2 cellular contexts compared by ENCODE assay signal in the genomic region with DNA sequence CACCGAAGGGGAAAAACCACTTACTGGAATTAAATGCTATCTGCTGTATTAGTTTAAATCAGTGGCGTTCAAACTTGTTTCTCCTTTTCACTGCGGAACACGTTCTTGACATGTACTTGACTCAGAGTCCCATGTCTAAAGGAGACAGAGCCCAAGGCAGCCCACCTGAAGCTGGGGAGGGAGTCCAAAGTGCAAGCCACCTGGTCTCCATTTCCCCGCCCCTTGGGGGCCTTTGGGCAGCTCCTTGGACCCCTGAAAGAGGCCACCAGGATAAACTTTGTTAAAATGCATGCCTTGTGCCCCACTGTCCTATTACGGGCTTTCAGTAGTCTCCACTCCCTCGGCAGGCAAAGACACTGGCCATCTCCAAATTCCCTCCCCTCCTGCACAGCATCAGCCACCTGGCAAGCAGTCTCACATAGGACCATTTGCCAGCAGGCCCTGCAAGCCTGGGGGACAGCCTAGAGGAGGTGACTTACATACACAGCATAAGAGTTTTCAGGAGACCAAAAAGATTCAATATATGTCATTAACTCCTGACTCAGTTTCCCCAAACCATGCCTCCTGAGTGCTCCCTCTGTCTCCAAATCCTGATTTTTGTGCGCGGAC.
TF ChIP-seq lines count a peak whose summit lies in the region.

No MANE protein-coding gene starts in this region.

TF ChIP-seq in K562, 482 proteins besides CTCF, POLR2A, EP300 and RAD21:
- TF ChIP-seq NR2C1 (IDR thresholded peaks at IDR 0.05) (no peak), NR2C1 (tag; IDR thresholded peaks at IDR 0.05) (no peak), GABPB1 (CRISPR knock-in tag; IDR thresholded peaks at IDR 0.05) (no peak), ARHGAP35 (IDR thresholded peaks at IDR 0.05; ENCODE audit: partially characterized antibody) (no peak), ZNF165 (CRISPR knock-in tag; IDR thresholded peaks at IDR 0.05; ENCODE audit: borderline replicate concordance) (no peak), ZNF561 (CRISPR knock-in tag; conservative IDR thresholded peaks at IDR 0.05) (no peak), TCF7 (IDR thresholded peaks at IDR 0.05; ENCODE audit: borderline replicate concordance) (no peak), NONO (IDR thresholded peaks at IDR 0.05; ENCODE audit: low read depth in 2 of 2, low read length in 1 of 2) (no peak), ZNF184 (CRISPR knock-in tag; IDR thresholded peaks at IDR 0.05) (no peak), NCOA2 (IDR thresholded peaks at IDR 0.05; ENCODE audit: partially characterized antibody in 2 of 2) (no peak), NR2F6 (CRISPR knock-in tag; IDR thresholded peaks at IDR 0.05) (no peak), MYBL2 (IDR thresholded peaks at IDR 0.05; ENCODE audit: low read depth) (no peak), MYBL2 (CRISPR knock-in tag; IDR thresholded peaks at IDR 0.05; ENCODE audit: borderline replicate concordance) (no peak), MCM3 (IDR thresholded peaks at IDR 0.05) (no peak), SRSF9 (IDR thresholded peaks at IDR 0.05; ENCODE audit: borderline replicate concordance, low read depth, low read length) (no peak), BCOR (IDR thresholded peaks at IDR 0.05) (peak; percentile 72), RBM25 (IDR thresholded peaks at IDR 0.05; ENCODE audit: low read depth, low read length, severe bottlenecking) (peak; percentile 82), ZC3H4 (CRISPR knock-in tag; IDR thresholded peaks at IDR 0.05; ENCODE audit: borderline replicate concordance) (no peak), RCOR1 (IDR thresholded peaks at IDR 0.05; ENCODE audit: borderline replicate concordance in 1 of 2, low read depth in 2 of 2, low read length in 2 of 2) (0 out of 4 replicates have a peak, but pooled peaks of 1 of the 2 experiments have one; percentile 23), KLF1 (tag; IDR thresholded peaks at IDR 0.05) (no peak), ZNF41 (CRISPR knock-in tag; conservative IDR thresholded peaks at IDR 0.05) (no peak), ZNF668 (CRISPR knock-in tag; IDR thresholded peaks at IDR 0.05) (no peak), C11orf30 (IDR thresholded peaks at IDR 0.05; ENCODE audit: low read depth) (no peak), TGIF2 (CRISPR knock-in tag; IDR thresholded peaks at IDR 0.05) (no peak), E2F3 (CRISPR knock-in tag; IDR thresholded peaks at IDR 0.05) (no peak), CBFA2T3 (IDR thresholded peaks at IDR 0.05) (no peak), BRF1 (IDR thresholded peaks at IDR 0.05; ENCODE audit: borderline replicate concordance, extremely low read depth, insufficient read length) (no peak), ZNF175 (CRISPR knock-in tag; IDR thresholded peaks at IDR 0.05; ENCODE audit: low read depth) (no peak), KLF10 (CRISPR knock-in tag; IDR thresholded peaks at IDR 0.05) (no peak), PHB (CRISPR knock-in tag; IDR thresholded peaks at IDR 0.05) (no peak), ZNF384 (IDR thresholded peaks at IDR 0.05; ENCODE audit: low read depth, low read length) (no peak), ZFP36 (IDR thresholded peaks at IDR 0.05; ENCODE audit: low read depth, low read length, partially characterized antibody) (peak; percentile 97), FOXM1 (IDR thresholded peaks at IDR 0.05; ENCODE audit: low read depth) (no peak), FOXM1 (CRISPR knock-in tag; IDR thresholded peaks at IDR 0.05; ENCODE audit: low read depth) (no peak), TBL1XR1 (IDR thresholded peaks at IDR 0.05; ENCODE audit: low read length in 2 of 2) (no peak)
- TF ChIP-seq, protein P1, sequence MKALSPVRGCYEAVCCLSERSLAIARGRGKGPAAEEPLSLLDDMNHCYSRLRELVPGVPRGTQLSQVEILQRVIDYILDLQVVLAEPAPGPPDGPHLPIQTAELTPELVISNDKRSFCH (CRISPR knock-in tag; IDR thresholded peaks at IDR 0.05), result no peak
- TF ChIP-seq, protein P1 (tag; IDR thresholded peaks at IDR 0.05), result no peak
- TF ChIP-seq, protein P2, sequence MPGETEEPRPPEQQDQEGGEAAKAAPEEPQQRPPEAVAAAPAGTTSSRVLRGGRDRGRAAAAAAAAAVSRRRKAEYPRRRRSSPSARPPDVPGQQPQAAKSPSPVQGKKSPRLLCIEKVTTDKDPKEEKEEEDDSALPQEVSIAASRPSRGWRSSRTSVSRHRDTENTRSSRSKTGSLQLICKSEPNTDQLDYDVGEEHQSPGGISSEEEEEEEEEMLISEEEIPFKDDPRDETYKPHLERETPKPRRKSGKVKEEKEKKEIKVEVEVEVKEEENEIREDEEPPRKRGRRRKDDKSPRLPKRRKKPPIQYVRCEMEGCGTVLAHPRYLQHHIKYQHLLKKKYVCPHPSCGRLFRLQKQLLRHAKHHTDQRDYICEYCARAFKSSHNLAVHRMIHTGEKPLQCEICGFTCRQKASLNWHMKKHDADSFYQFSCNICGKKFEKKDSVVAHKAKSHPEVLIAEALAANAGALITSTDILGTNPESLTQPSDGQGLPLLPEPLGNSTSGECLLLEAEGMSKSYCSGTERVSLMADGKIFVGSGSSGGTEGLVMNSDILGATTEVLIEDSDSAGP (CRISPR knock-in tag; IDR thresholded peaks at IDR 0.05), result no peak
- TF ChIP-seq, protein P3, sequence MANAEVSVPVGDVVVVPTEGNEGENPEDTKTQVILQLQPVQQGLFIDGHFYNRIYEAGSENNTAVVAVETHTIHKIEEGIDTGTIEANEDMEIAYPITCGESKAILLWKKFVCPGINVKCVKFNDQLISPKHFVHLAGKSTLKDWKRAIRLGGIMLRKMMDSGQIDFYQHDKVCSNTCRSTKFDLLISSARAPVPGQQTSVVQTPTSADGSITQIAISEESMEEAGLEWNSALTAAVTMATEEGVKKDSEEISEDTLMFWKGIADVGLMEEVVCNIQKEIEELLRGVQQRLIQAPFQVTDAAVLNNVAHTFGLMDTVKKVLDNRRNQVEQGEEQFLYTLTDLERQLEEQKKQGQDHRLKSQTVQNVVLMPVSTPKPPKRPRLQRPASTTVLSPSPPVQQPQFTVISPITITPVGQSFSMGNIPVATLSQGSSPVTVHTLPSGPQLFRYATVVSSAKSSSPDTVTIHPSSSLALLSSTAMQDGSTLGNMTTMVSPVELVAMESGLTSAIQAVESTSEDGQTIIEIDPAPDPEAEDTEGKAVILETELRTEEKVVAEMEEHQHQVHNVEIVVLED (CRISPR knock-in tag; IDR thresholded peaks at IDR 0.05), result no peak
TF ChIP-seq in K562: peak in this region for 4.

TF ChIP-seq in liver, 16 proteins besides CTCF, POLR2A, EP300 and RAD21:
- TF ChIP-seq GABPA (IDR thresholded peaks at IDR 0.05 in 1 of 2, conservative IDR thresholded peaks at IDR 0.05 in 1 of 2) (no peak), NR2F2 (IDR thresholded peaks at IDR 0.05) (no peak), HNF4A (conservative IDR thresholded peaks at IDR 0.05) (peak; percentile 44 to 57), JUND (IDR thresholded peaks at IDR 0.05) (no peak), EGR1 (IDR thresholded peaks at IDR 0.05; ENCODE audit: low read depth in 2 of 2) (peak in 1 of 2 donors; percentile 39), YY1 (IDR thresholded peaks at IDR 0.05) (no peak), RXRA (IDR thresholded peaks at IDR 0.05) (no peak), TAF1 (conservative IDR thresholded peaks at IDR 0.05) (no peak), HNF4G (IDR thresholded peaks at IDR 0.05) (peak; percentile 61), FOXA2 (IDR thresholded peaks at IDR 0.05) (no peak), SP1 (IDR thresholded peaks at IDR 0.05) (no peak), FOXA1 (IDR thresholded peaks at IDR 0.05) (no peak)
- TF ChIP-seq, protein P4, sequence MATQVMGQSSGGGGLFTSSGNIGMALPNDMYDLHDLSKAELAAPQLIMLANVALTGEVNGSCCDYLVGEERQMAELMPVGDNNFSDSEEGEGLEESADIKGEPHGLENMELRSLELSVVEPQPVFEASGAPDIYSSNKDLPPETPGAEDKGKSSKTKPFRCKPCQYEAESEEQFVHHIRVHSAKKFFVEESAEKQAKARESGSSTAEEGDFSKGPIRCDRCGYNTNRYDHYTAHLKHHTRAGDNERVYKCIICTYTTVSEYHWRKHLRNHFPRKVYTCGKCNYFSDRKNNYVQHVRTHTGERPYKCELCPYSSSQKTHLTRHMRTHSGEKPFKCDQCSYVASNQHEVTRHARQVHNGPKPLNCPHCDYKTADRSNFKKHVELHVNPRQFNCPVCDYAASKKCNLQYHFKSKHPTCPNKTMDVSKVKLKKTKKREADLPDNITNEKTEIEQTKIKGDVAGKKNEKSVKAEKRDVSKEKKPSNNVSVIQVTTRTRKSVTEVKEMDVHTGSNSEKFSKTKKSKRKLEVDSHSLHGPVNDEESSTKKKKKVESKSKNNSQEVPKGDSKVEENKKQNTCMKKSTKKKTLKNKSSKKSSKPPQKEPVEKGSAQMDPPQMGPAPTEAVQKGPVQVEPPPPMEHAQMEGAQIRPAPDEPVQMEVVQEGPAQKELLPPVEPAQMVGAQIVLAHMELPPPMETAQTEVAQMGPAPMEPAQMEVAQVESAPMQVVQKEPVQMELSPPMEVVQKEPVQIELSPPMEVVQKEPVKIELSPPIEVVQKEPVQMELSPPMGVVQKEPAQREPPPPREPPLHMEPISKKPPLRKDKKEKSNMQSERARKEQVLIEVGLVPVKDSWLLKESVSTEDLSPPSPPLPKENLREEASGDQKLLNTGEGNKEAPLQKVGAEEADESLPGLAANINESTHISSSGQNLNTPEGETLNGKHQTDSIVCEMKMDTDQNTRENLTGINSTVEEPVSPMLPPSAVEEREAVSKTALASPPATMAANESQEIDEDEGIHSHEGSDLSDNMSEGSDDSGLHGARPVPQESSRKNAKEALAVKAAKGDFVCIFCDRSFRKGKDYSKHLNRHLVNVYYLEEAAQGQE (IDR thresholded peaks at IDR 0.05), result no peak
- TF ChIP-seq, protein P5, sequence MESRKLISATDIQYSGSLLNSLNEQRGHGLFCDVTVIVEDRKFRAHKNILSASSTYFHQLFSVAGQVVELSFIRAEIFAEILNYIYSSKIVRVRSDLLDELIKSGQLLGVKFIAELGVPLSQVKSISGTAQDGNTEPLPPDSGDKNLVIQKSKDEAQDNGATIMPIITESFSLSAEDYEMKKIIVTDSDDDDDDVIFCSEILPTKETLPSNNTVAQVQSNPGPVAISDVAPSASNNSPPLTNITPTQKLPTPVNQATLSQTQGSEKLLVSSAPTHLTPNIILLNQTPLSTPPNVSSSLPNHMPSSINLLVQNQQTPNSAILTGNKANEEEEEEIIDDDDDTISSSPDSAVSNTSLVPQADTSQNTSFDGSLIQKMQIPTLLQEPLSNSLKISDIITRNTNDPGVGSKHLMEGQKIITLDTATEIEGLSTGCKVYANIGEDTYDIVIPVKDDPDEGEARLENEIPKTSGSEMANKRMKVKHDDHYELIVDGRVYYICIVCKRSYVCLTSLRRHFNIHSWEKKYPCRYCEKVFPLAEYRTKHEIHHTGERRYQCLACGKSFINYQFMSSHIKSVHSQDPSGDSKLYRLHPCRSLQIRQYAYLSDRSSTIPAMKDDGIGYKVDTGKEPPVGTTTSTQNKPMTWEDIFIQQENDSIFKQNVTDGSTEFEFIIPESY (IDR thresholded peaks at IDR 0.05), result peak; percentile 13
- TF ChIP-seq, protein P6, sequence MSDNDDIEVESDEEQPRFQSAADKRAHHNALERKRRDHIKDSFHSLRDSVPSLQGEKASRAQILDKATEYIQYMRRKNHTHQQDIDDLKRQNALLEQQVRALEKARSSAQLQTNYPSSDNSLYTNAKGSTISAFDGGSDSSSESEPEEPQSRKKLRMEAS (IDR thresholded peaks at IDR 0.05), result no peak
- TF ChIP-seq, protein P7, sequence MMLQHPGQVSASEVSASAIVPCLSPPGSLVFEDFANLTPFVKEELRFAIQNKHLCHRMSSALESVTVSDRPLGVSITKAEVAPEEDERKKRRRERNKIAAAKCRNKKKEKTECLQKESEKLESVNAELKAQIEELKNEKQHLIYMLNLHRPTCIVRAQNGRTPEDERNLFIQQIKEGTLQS (IDR thresholded peaks at IDR 0.05), result no peak
